Comparison of ENCODE assay signal across 8 cellular contexts in genomic region chr10:59907918-59908807, GRCh38. TPM values are rescaled to one million over a fixed set of nuclear protein-coding genes. Genes with fewer than 3 reads are reported as not detected.
DNase-seq lines count a peak whose midpoint lies in the region; ATAC-seq and TF ChIP-seq lines count a peak whose summit lies in the region.

No MANE protein-coding gene starts in this region.

- 3 to 6% methylated on average over 5 to 7 of the region's 9 CpGs for WGBS in mesodermal cell (ENCODE audit: insufficient coverage in 2 of 2), 2 experiments

- peak; percentile 11 for DNase-seq in COLO829 (ENCODE audit: low spot score)
- DNase-seq in LNCaP clone FGC (ENCODE audit: low read depth), result peak; percentile 43
- DNase-seq in activated CD4-positive, alpha-beta T cell treated with anti-CD3 and anti-CD28 coated beads, Interleukin-2, amount 50 U/mL, for 1 hour, result peak; percentile 38
- peak in 5 of 6 experiments; percentile 11 to 42 (median 24) for DNase-seq in stimulated activated naive CD4-positive, alpha-beta T cell (lab: John Stamatoyannopoulos, UW)
- no peak for DNase-seq in NCI-H2171 (lab: John Stamatoyannopoulos, UW)

- TF ChIP-seq CTCF in LNCaP clone FGC (IDR thresholded peaks at IDR 0.05; ENCODE audit: control insufficient read depth, extremely low read depth, insufficient read depth), result no peak

- H3K4me3 ChIP-seq in LNCaP clone FGC (ENCODE audit: low read depth, low read length), result peak overlapping the region; percentile 89
- peak overlapping the region; percentile 95 for H3K4me3 ChIP-seq in endocrine pancreas (ENCODE audit: control insufficient read depth, insufficient read depth, low read length)
- H3K4me3 ChIP-seq in mesodermal cell (ENCODE audit: extremely low read depth, insufficient read depth, low read length, poor library complexity, severe bottlenecking), result peak overlapping the region; percentile 100

- H3K36me3 ChIP-seq in endocrine pancreas (ENCODE audit: control insufficient read depth, insufficient read depth, low read length) (no peaks in the 10 kb centered on the region), mesodermal cell (ENCODE audit: control insufficient read depth, insufficient read depth, low read length) (no peaks in the 10 kb centered on the region)

- peak overlapping the region; percentile 94 for H3K27ac ChIP-seq in mesodermal cell (ENCODE audit: low read depth, low read length, severe bottlenecking)

- peaks cover 17% of the 10 kb centered on the region for H3K4me1 ChIP-seq in endocrine pancreas (ENCODE audit: control insufficient read depth, insufficient read depth, low read length)
- H3K4me1 ChIP-seq in mesodermal cell (ENCODE audit: control insufficient read depth, insufficient read depth, low read length, poor library complexity, severe bottlenecking), result peaks cover 16% of the 10 kb centered on the region

- H3K9ac ChIP-seq in endocrine pancreas (ENCODE audit: control insufficient read depth, insufficient read depth, low read length), result peak overlapping the region; percentile 8

- peak; percentile 29 for ATAC-seq in GM21390 (IDR thresholded peaks at IDR 0.05; ENCODE audit: unreplicated experiment)

- H3K9me3 ChIP-seq in endocrine pancreas (ENCODE audit: control insufficient read depth, low read length), result no peaks in the 10 kb centered on the region
- H3K9me3 ChIP-seq in mesodermal cell (ENCODE audit: control insufficient read depth, low read length), result no peaks in the 10 kb centered on the region

- H3K27me3 ChIP-seq in endocrine pancreas (ENCODE audit: control insufficient read depth, insufficient read depth, low read length), result no peaks in the 10 kb centered on the region

RNA-seq across cellular contexts. Expression of gene CCDC6, which starts 1.8 kb away (rescaled TPM):
- 25.7 TPM for polyA plus RNA-seq in mesodermal cell (2013, experiment 1 of 2)
- polyA plus RNA-seq in mesodermal cell (2013, experiment 2 of 2), result 27.1 TPM
